ENCODE assay signal across 3 cellular contexts in genomic region chr19:43688059-43688763, GRCh38.
TF ChIP-seq lines count a peak whose summit lies in the region.

No MANE protein-coding gene starts in this region.

TF ChIP-seq in SK-N-SH, 30 proteins besides CTCF, POLR2A, EP300 and RAD21 (continues in another document):
- TF ChIP-seq SMC3 (IDR thresholded peaks at IDR 0.05; ENCODE audit: low read depth, low read length), result no peak
- no peak for TF ChIP-seq TCF12 (IDR thresholded peaks at IDR 0.05)
- no peak for TF ChIP-seq ELF1 (IDR thresholded peaks at IDR 0.05)
- no peak for TF ChIP-seq RFX5 (IDR thresholded peaks at IDR 0.05; ENCODE audit: low read length)
- no peak for TF ChIP-seq TEAD4 (IDR thresholded peaks at IDR 0.05; ENCODE audit: borderline replicate concordance, insufficient read depth)
- no peak for TF ChIP-seq RXRA (IDR thresholded peaks at IDR 0.05; ENCODE audit: borderline replicate concordance, low read depth)
- no peak for TF ChIP-seq POLR2AphosphoS5 (IDR thresholded peaks at IDR 0.05; ENCODE audit: low read depth, low read length)
- TF ChIP-seq FOXM1 (IDR thresholded peaks at IDR 0.05; ENCODE audit: low read depth), result no peak
- TF ChIP-seq, protein P1, sequence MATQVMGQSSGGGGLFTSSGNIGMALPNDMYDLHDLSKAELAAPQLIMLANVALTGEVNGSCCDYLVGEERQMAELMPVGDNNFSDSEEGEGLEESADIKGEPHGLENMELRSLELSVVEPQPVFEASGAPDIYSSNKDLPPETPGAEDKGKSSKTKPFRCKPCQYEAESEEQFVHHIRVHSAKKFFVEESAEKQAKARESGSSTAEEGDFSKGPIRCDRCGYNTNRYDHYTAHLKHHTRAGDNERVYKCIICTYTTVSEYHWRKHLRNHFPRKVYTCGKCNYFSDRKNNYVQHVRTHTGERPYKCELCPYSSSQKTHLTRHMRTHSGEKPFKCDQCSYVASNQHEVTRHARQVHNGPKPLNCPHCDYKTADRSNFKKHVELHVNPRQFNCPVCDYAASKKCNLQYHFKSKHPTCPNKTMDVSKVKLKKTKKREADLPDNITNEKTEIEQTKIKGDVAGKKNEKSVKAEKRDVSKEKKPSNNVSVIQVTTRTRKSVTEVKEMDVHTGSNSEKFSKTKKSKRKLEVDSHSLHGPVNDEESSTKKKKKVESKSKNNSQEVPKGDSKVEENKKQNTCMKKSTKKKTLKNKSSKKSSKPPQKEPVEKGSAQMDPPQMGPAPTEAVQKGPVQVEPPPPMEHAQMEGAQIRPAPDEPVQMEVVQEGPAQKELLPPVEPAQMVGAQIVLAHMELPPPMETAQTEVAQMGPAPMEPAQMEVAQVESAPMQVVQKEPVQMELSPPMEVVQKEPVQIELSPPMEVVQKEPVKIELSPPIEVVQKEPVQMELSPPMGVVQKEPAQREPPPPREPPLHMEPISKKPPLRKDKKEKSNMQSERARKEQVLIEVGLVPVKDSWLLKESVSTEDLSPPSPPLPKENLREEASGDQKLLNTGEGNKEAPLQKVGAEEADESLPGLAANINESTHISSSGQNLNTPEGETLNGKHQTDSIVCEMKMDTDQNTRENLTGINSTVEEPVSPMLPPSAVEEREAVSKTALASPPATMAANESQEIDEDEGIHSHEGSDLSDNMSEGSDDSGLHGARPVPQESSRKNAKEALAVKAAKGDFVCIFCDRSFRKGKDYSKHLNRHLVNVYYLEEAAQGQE (IDR thresholded peaks at IDR 0.05; ENCODE audit: low read depth, low read length), result no peak
- no peak for TF ChIP-seq MEF2A (IDR thresholded peaks at IDR 0.05; ENCODE audit: borderline replicate concordance, low read depth)
- TF ChIP-seq NRF1 (IDR thresholded peaks at IDR 0.05; ENCODE audit: low read depth, low read length), result no peak
- TF ChIP-seq, protein P2, sequence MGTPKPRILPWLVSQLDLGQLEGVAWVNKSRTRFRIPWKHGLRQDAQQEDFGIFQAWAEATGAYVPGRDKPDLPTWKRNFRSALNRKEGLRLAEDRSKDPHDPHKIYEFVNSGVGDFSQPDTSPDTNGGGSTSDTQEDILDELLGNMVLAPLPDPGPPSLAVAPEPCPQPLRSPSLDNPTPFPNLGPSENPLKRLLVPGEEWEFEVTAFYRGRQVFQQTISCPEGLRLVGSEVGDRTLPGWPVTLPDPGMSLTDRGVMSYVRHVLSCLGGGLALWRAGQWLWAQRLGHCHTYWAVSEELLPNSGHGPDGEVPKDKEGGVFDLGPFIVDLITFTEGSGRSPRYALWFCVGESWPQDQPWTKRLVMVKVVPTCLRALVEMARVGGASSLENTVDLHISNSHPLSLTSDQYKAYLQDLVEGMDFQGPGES (IDR thresholded peaks at IDR 0.05; ENCODE audit: low read depth, low read length), result no peak
- no peak for TF ChIP-seq PBX3 (IDR thresholded peaks at IDR 0.05)
- TF ChIP-seq EZH2phosphoT487 (IDR thresholded peaks at IDR 0.05; ENCODE audit: borderline replicate concordance, low read depth), result no peak
- TF ChIP-seq MXI1 (IDR thresholded peaks at IDR 0.05; ENCODE audit: low read depth, low read length), result no peak
- no peak for TF ChIP-seq GABPA (IDR thresholded peaks at IDR 0.05; ENCODE audit: low read depth)
- no peak for TF ChIP-seq GATA2 (CRISPR knock-in tag; IDR thresholded peaks at IDR 0.05)

TF ChIP-seq in SK-N-SH treated with all-trans-retinoic acid at 6 μM for 48 hours, 23 proteins besides CTCF, POLR2A, EP300 and RAD21:
- TF ChIP-seq, protein P3, sequence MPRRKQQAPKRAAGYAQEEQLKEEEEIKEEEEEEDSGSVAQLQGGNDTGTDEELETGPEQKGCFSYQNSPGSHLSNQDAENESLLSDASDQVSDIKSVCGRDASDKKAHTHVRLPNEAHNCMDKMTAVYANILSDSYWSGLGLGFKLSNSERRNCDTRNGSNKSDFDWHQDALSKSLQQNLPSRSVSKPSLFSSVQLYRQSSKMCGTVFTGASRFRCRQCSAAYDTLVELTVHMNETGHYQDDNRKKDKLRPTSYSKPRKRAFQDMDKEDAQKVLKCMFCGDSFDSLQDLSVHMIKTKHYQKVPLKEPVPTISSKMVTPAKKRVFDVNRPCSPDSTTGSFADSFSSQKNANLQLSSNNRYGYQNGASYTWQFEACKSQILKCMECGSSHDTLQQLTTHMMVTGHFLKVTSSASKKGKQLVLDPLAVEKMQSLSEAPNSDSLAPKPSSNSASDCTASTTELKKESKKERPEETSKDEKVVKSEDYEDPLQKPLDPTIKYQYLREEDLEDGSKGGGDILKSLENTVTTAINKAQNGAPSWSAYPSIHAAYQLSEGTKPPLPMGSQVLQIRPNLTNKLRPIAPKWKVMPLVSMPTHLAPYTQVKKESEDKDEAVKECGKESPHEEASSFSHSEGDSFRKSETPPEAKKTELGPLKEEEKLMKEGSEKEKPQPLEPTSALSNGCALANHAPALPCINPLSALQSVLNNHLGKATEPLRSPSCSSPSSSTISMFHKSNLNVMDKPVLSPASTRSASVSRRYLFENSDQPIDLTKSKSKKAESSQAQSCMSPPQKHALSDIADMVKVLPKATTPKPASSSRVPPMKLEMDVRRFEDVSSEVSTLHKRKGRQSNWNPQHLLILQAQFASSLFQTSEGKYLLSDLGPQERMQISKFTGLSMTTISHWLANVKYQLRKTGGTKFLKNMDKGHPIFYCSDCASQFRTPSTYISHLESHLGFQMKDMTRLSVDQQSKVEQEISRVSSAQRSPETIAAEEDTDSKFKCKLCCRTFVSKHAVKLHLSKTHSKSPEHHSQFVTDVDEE (CRISPR knock-in tag; IDR thresholded peaks at IDR 0.05), result no peak
- TF ChIP-seq, protein P4, sequence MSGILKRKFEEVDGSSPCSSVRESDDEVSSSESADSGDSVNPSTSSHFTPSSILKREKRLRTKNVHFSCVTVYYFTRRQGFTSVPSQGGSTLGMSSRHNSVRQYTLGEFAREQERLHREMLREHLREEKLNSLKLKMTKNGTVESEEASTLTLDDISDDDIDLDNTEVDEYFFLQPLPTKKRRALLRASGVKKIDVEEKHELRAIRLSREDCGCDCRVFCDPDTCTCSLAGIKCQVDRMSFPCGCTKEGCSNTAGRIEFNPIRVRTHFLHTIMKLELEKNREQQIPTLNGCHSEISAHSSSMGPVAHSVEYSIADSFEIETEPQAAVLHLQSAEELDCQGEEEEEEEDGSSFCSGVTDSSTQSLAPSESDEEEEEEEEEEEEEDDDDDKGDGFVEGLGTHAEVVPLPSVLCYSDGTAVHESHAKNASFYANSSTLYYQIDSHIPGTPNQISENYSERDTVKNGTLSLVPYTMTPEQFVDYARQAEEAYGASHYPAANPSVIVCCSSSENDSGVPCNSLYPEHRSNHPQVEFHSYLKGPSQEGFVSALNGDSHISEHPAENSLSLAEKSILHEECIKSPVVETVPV (CRISPR knock-in tag; IDR thresholded peaks at IDR 0.05), result no peak
- TF ChIP-seq ZFP30 (CRISPR knock-in tag; IDR thresholded peaks at IDR 0.05) (no peak), TCF4 (CRISPR knock-in tag; IDR thresholded peaks at IDR 0.05; ENCODE audit: borderline replicate concordance) (no peak), OSR1 (CRISPR knock-in tag; IDR thresholded peaks at IDR 0.05) (no peak), TOX (CRISPR knock-in tag; IDR thresholded peaks at IDR 0.05; ENCODE audit: borderline replicate concordance) (no peak), SNAI2 (CRISPR knock-in tag; IDR thresholded peaks at IDR 0.05) (no peak), ZNF70 (CRISPR knock-in tag; IDR thresholded peaks at IDR 0.05) (no peak)

TF ChIP-seq in HepG2, 621 proteins besides CTCF, POLR2A, EP300 and RAD21:
- TF ChIP-seq ZNF121 (CRISPR knock-in tag; IDR thresholded peaks at IDR 0.05) (peak; percentile 33; the same call in 1 of the 2 replicates), ZNF629 (CRISPR knock-in tag; conservative IDR thresholded peaks at IDR 0.05) (peak; percentile 50; the same call in 1 of the 2 replicates), PHF20 (CRISPR knock-in tag; IDR thresholded peaks at IDR 0.05) (no peak)
